Comparison of ENCODE assay signal across 28 cellular contexts in the genomic region with DNA sequence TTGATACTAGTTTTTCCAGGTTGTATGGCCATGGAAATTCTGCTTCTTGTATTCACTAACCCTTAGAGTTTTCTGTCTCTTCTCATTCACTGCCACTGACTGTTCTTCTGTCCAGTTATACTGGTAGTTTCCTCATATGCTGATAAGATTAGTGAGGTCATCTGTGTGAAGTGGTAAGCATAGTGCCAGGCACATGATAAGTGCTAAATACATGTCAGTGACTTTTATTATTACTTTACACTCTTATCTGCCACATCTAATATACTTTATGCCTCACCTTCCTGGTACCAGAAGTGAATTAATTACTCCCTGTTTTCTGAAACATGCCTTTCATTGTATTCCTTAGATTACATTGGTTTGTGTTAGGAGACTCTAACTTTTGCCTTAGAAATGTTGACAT.
DNase-seq lines count a peak whose midpoint lies in the region; ATAC-seq, FAIRE-seq and TF ChIP-seq lines count a peak whose summit lies in the region.
"Had no signal": no experiment of that assay in that cellular context is flagged by ENCODE, and none has a peak within 500 bp of the region (broad histone marks: within the 10 kb centered on the region; RNA-seq: fewer than 3 reads in every experiment).

No MANE protein-coding gene starts in this region.

- no peak for TF ChIP-seq POLR2A in stomach (IDR thresholded peaks at IDR 0.05)

- H3K36me3 ChIP-seq in left lung: peaks cover 0 to 58% of the 10 kb centered on the region in 2 donors
- peaks cover 31 to 81% (median 70%) of the 10 kb centered on the region in 4 donors for H3K36me3 ChIP-seq in stomach
- peaks cover 14 to 34% of the 10 kb centered on the region in 2 donors for H3K36me3 ChIP-seq in kidney (ENCODE audit: control insufficient read depth in 1 of 2, insufficient read depth in 2 of 2, low read length in 2 of 2)
- H3K36me3 ChIP-seq: uterus had no signal

- H3K9ac ChIP-seq in kidney (ENCODE audit: low read length in 2 of 2): no peak overlapping the region

- no peak for TF ChIP-seq CTCF in fibroblast of pulmonary artery (IDR thresholded peaks at IDR 0.05; ENCODE audit: low read length, missing control alignments)
- no peak for TF ChIP-seq CTCF in left lung (IDR thresholded peaks at IDR 0.05)
- TF ChIP-seq CTCF in stomach (IDR thresholded peaks at IDR 0.05): no peak
- TF ChIP-seq CTCF in kidney (IDR thresholded peaks at IDR 0.05; ENCODE audit: borderline replicate concordance, extremely low read depth, insufficient read depth): no peak

- H3K27ac ChIP-seq in left lung: no peak overlapping the region
- peak overlapping the region in 4 of 5 donors; percentile 49 to 76 (median 67) for H3K27ac ChIP-seq in stomach
- H3K27ac ChIP-seq in kidney (ENCODE audit: low read depth in 2 of 2, low read length in 2 of 2): no peak overlapping the region
- H3K27ac ChIP-seq: SK-N-MC, uterus had no signal

- H3K4me3 ChIP-seq in fibroblast of pulmonary artery (replicated peaks; ENCODE audit: low read depth, low read length) (no peak overlapping the region), left lung (no peak overlapping the region), stomach (no peak overlapping the region), kidney (ENCODE audit: low read length in 2 of 2) (no peak overlapping the region)
- H3K4me3 ChIP-seq: SK-N-MC, uterus had no signal

- intact Hi-C loops in left lung (cut with DNase I): no loop called here
- intact Hi-C loops in stomach (cut with DNase I; ENCODE audit: low total_unique reads): no loop called here
- intact Hi-C loops in kidney (cut with DNase I): no loop called here

- H3K9me3 ChIP-seq in left lung: peaks cover 0 to 14% of the 10 kb centered on the region in 2 donors
- H3K9me3 ChIP-seq in stomach: peaks cover 0 to 24% (median 16%) of the 10 kb centered on the region in 4 donors
- H3K9me3 ChIP-seq in kidney (ENCODE audit: control insufficient read depth in 1 of 2, low read length in 2 of 2): peaks cover 0 to 5% of the 10 kb centered on the region in 2 donors
- H3K9me3 ChIP-seq: uterus had no signal

- ATAC-seq in left lung: peak; percentile 81
- ATAC-seq in GM21423 (IDR thresholded peaks at IDR 0.05; ENCODE audit: unreplicated experiment): no peak
- ATAC-seq in GM18858 (IDR thresholded peaks at IDR 0.05; ENCODE audit: unreplicated experiment): no peak
- ATAC-seq: activated CD8-positive, alpha-beta T cell treated with anti-CD3 and anti-CD28 coated beads, Interleukin-2, amount 10 ng/mL, durations not matched to agents 7 days and 5 days; natural killer cell treated with Interleukin-12 subunit alpha and Interleukin-12 subunit beta and Interleukin-15 and Interleukin-18, amount 100 ng/mL, for 72 hours; stimulated activated memory B cell treated with anti-CD40 and anti-IgM and Interleukin-4, amounts not matched to agents 10 μg/mL and 1 μg/mL and 100 μg/mL, for 72 hours had no signal

- H3K4me1 ChIP-seq in left lung (no peaks in the 10 kb centered on the region), stomach (peaks cover 0 to 17% (median 11%) of the 10 kb centered on the region in 4 donors), kidney (ENCODE audit: control insufficient read depth in 1 of 2, insufficient read depth in 1 of 2, low read depth in 1 of 2, low read length in 2 of 2) (no peaks in the 10 kb centered on the region)
- H3K4me1 ChIP-seq: uterus had no signal

- H3K27me3 ChIP-seq in left lung (no peaks in the 10 kb centered on the region), stomach (no peaks in the 10 kb centered on the region)
- H3K27me3 ChIP-seq: uterus had no signal

- FAIRE-seq in kidney (lab: Jason Lieb, UNC): no peak
- FAIRE-seq: TTC549 had no signal

- no peak for TF ChIP-seq EP300 in stomach (IDR thresholded peaks at IDR 0.05)

- DNase-seq in amniotic epithelial cell (ENCODE audit: low read depth) (peak; percentile 88), fibroblast of pulmonary artery (ENCODE audit: low read depth) (peak; percentile 28), left lung (no peak), stomach (no peak), kidney (no peak)
- DNase-seq: activated CD4-positive, alpha-beta T cell treated with anti-CD3 and anti-CD28 coated beads for 1 hour; activated CD8-positive, alpha-beta T cell treated with anti-CD3 and anti-CD28 coated beads, Interleukin-2, amount 10 ng/mL, durations not matched to agents 7 days and 5 days; activated effector memory CD4-positive, alpha-beta T cell treated with Interleukin-2 at 50 U/mL for 16 hours; activated naive CD8-positive, alpha-beta T cell treated with anti-CD3 and anti-CD28 coated beads, Interleukin-2, amount 10 ng/mL, durations not matched to agents 7 days and 5 days; effector CD4-positive, alpha-beta T cell; foreskin melanocyte; hippocampal formation; midbrain; NCI-H1417 treated with DMSO at 0.1 percent for 48 hours; NCI-H2081; NCI-H345; NCI-H748 treated with DMSO at 0.1 percent for 48 hours; retina; RPMI8226; stimulated activated CD4-positive, alpha-beta T cell treated with anti-CD3 and anti-CD28 coated beads, Interleukin-12 subunit alpha, Interleukin-12 subunit beta, amount 100 ng/mL, for 4 hours; stimulated activated CD4-positive, alpha-beta T cell treated with anti-CD3 and anti-CD28 coated beads, Interleukin-4, amount 100 ng/mL, for 4 hours; uterus had no signal

Comparison
In these comparisons a context has a peak if more than half of its experiments do, and no peak if none do; other contexts are left out.
1. DNase-seq: peak in amniotic epithelial cell (single experiment) and fibroblast of pulmonary artery (single experiment); none in left lung (0 of 2), stomach (single experiment) and kidney (single experiment).
2. H3K27ac ChIP-seq: peak in stomach (4 of 5); none in left lung (0 of 2) and kidney (0 of 2).